9 cellular contexts compared by ENCODE assay signal in the genomic region with DNA sequence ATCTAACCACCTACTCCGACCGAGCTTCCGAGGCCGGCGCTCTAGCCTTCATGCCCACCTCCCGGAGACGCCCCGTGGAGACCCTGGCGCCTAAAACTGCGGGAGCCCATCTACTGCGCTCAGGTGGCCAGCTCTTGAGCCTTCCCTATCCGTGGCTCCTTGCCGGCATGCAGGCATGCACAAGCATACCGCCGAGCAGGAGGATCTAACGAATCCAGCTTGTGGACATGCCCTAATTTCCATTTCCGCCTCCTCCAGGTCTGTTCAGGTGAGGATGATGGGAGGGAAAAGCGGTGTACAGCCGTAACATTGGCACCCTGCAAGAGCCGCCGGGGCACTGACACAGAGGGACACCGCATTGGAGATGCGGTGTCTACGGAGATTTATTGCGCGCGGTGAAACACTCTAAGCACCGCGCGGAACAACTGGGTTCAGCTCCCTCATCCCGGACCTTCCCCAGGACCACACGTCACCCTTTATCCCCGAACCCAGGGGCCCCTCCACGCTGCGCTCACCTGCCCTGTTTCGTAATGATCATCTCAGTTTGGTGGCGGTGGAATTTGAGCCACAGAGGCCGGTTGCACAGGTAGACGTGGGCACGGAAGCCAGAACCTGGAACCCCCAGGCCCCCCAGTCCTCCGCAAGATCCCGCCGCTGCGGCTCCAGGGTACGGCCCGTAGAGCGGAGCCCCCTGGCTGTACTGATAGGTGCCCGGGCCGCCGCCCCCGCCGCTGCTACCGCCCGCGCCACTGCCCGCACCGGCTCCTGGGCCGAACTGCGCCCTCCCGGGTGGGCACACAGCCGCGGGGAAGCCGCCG. TPM values are rescaled to one million over a fixed set of nuclear protein-coding genes. Genes with fewer than 3 reads are reported as not detected.
DNase-seq lines count a peak whose midpoint lies in the region; ATAC-seq, FAIRE-seq and TF ChIP-seq lines count a peak whose summit lies in the region.
"Had no signal": no experiment of that assay in that cellular context is flagged by ENCODE, and none has a peak within 500 bp of the region (broad histone marks: within the 10 kb centered on the region; RNA-seq: fewer than 3 reads in every experiment).

No MANE protein-coding gene starts in this region.

- TF ChIP-seq CTCF in K562 (IDR thresholded peaks at IDR 0.05 in 2 of 3, conservative IDR thresholded peaks at IDR 0.05 in 1 of 3; ENCODE audit: insufficient read depth in 2 of 3, low read depth in 1 of 3, low read length in 3 of 3), result no peak
- no peak for TF ChIP-seq CTCF in lower leg skin (IDR thresholded peaks at IDR 0.05)
- no peak for TF ChIP-seq CTCF in vagina (IDR thresholded peaks at IDR 0.05)

- H3K9me3 ChIP-seq in HUES6 (ENCODE audit: control insufficient read depth, insufficient read depth, low read depth, low read length) (no peaks in the 10 kb centered on the region), K562 (replicated peaks; ENCODE audit: control insufficient read depth, insufficient read depth, low read depth, low read length) (no peaks in the 10 kb centered on the region), vagina (no peaks in the 10 kb centered on the region)

- H3K27ac ChIP-seq in HUES6 (ENCODE audit: low read depth, low read length) (peak overlapping the region; percentile 65; the same call in 1 of the 2 replicates), K562 (ENCODE audit: extremely low read depth, low read depth, low read length) (no peak overlapping the region), vagina (no peak overlapping the region)
- H3K27ac ChIP-seq: VCaP had no signal

- H3K27me3 ChIP-seq in HUES6 (ENCODE audit: control insufficient read depth, insufficient read depth, low read length) (peaks cover 100% of the 10 kb centered on the region), K562 (ENCODE audit: control insufficient read depth in 2 of 2, insufficient read depth in 2 of 2, low read length in 2 of 2) (0 out of 5 replicates have a peak, but pooled peaks cover 0 to 14% of the 10 kb centered on the region in 2 experiments), vagina (peaks cover 9% of the 10 kb centered on the region)

- no peak for FAIRE-seq in K562 (lab: Jason Lieb, UNC)

- H3K4me2 ChIP-seq in K562 (ENCODE audit: insufficient read depth, low read length), result no peak overlapping the region

- no peak for TF ChIP-seq POLR2A in K562 (conservative IDR thresholded peaks at IDR 0.05)
- TF ChIP-seq POLR2A in lower leg skin (IDR thresholded peaks at IDR 0.05), result no peak
- TF ChIP-seq POLR2A in vagina (IDR thresholded peaks at IDR 0.05), result no peak

- no TSS peak for BruUV-seq in K562 (replicated peaks; lab: Mats Ljungman, UMichigan)

- no peak for DNase-seq in K562 (ENCODE audit: extremely low read depth in 1 of 4, low spot score in 3 of 4)
- DNase-seq in lower leg skin (ENCODE audit: low spot score in 2 of 2), result no peak
- no peak for DNase-seq in vagina (ENCODE audit: extremely low spot score in 2 of 2)
- no peak for DNase-seq in EL
- no peak for DNase-seq in SW480 (ENCODE audit: low spot score)
- no peak for DNase-seq in DMS114 treated with DMSO at 0.1 percent for 48 hours (lab: John Stamatoyannopoulos, UW; ENCODE audit: unreplicated experiment)

- H2AFZ ChIP-seq in K562 (ENCODE audit: low read depth, low read length), result no peak overlapping the region

- intact Hi-C loops in K562 (cut with micrococcal nuclease), result no loop called here
- intact Hi-C loops in lower leg skin (cut with DNase I; ENCODE audit: low total_unique reads), result no loop called here
- intact Hi-C loops in vagina (cut with DNase I), result no loop called here

- H3K36me3 ChIP-seq in HUES6 (ENCODE audit: control insufficient read depth, insufficient read depth, low read length) (peaks cover 10% of the 10 kb centered on the region; the same call in 1 of the 2 replicates), K562 (ENCODE audit: control insufficient read depth, insufficient read depth, low read length) (no peaks in the 10 kb centered on the region), vagina (no peaks in the 10 kb centered on the region)

- peak overlapping the region; percentile 91 for H3K9ac ChIP-seq in HUES6 (ENCODE audit: low read length)
- H3K9ac ChIP-seq in K562 (ENCODE audit: insufficient read depth in 1 of 2, low read depth in 2 of 2, low read length in 2 of 2), result no peak overlapping the region

- in situ Hi-C loops in K562 (cut with MboI), result no loop called here

- H3K4me1 ChIP-seq in HUES6 (ENCODE audit: control insufficient read depth, insufficient read depth, low read length) (peaks cover 62% of the 10 kb centered on the region), K562 (replicated peaks in 1 of 2; ENCODE audit: control insufficient read depth in 2 of 2, insufficient read depth in 2 of 2, low read length in 2 of 2) (peaks cover 0 to 7% of the 10 kb centered on the region in 2 experiments; a peak in 1 of 5 replicates), vagina (peaks cover 36% of the 10 kb centered on the region)

- ATAC-seq in GM18502 (IDR thresholded peaks at IDR 0.05; ENCODE audit: poor library complexity, unreplicated experiment) (peak; percentile 7), K562 (peak; percentile 52; the same call in 2 of the 3 replicates)

- WGBS in K562 (ENCODE audit: insufficient coverage, low coverage, missing lambda C conversion rate), result 24% methylated on average over 52 of the region's 64 CpGs
- WGBS in lower leg skin, 2 donors, result 2 to 3% methylated on average over 37 to 58 of the region's 64 CpGs

- TF ChIP-seq RAD21 in K562 (CRISPR knock-in tag; conservative IDR thresholded peaks at IDR 0.05 in 1 of 2, IDR thresholded peaks at IDR 0.05 in 1 of 2), result no peak

- CTCF ChIA-PET in K562 (lab: Yijun Ruan, JAX; ENCODE audit: low intra/inter-chr PET ratio), result interaction anchor here (0.6 kb wide), 1 partner anchor 149 kb away, joined by 5 read pairs; no protein-coding TSS in a partner anchor

- POLR2A ChIA-PET in K562 (lab: Yijun Ruan, JAX), result no interaction called here

- H3K4me3 ChIP-seq in HUES6 (ENCODE audit: low read depth, low read length), result peak overlapping the region; percentile 82
- no peak overlapping the region for H3K4me3 ChIP-seq in K562
- H3K4me3 ChIP-seq in lower leg skin (ENCODE audit: low read depth, poor library complexity, severe bottlenecking), result peak overlapping the region; percentile 10
- H3K4me3 ChIP-seq in vagina, result peak overlapping the region; percentile 24 to 42

- no peaks in the 10 kb centered on the region for H4K20me1 ChIP-seq in K562 (replicated peaks; ENCODE audit: control insufficient read depth, insufficient read depth, low read length)

- no peaks in the 10 kb centered on the region for H3K9me1 ChIP-seq in K562 (ENCODE audit: control insufficient read depth, insufficient read depth, low read length)

- H3K79me2 ChIP-seq in K562 (ENCODE audit: control insufficient read depth, insufficient read depth, low read length), result no peaks in the 10 kb centered on the region

- no peak for TF ChIP-seq EP300 in K562 (IDR thresholded peaks at IDR 0.05; ENCODE audit: low read length)

TF ChIP-seq in K562, 482 proteins besides CTCF, POLR2A, EP300 and RAD21 (continues in another document):
- TF ChIP-seq RBM15 (IDR thresholded peaks at IDR 0.05; ENCODE audit: insufficient read depth, low read length), result no peak
- TF ChIP-seq ZC3H11A (IDR thresholded peaks at IDR 0.05; ENCODE audit: low read depth, low read length), result no peak
- TF ChIP-seq, protein P1, sequence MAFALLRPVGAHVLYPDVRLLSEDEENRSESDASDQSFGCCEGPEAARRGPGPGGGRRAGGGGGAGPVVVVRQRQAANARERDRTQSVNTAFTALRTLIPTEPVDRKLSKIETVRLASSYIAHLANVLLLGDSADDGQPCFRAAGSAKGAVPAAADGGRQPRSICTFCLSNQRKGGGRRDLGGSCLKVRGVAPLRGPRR (CRISPR knock-in tag; IDR thresholded peaks at IDR 0.05), result no peak
- no peak for TF ChIP-seq MYBL2 (IDR thresholded peaks at IDR 0.05; ENCODE audit: low read depth)
- TF ChIP-seq MYBL2 (CRISPR knock-in tag; IDR thresholded peaks at IDR 0.05; ENCODE audit: borderline replicate concordance), result no peak
- TF ChIP-seq ASH1L (IDR thresholded peaks at IDR 0.05; ENCODE audit: borderline replicate concordance, low read depth, partially characterized antibody), result no peak

RNA-seq across cellular contexts. Expression of a gene that starts 1.0 kb away (rescaled TPM):
- not detected in 2 replicates for total RNA-seq in K562 (2011; cell fraction: chromatin; rRNA removed; ENCODE audit: low replicate concordance)
- total RNA-seq in K562 (2011; cell fraction: nucleolus; rRNA removed), result not detected in 2 replicates
- not detected in 2 replicates for total RNA-seq in K562 (2011; cell fraction: nucleoplasm; rRNA removed)
- not detected in 2 replicates for total RNA-seq in K562 (2014; rRNA removed)
- total RNA-seq in K562 (2014; rRNA removed; fragmentation: Illumina TruSeq; extraction: Trizol), result not detected in 2 replicates
- not detected in 2 replicates for total RNA-seq in K562 (2015; rRNA removed; fragmentation: Illumina TruSeq; extraction: Trizol)
- 0.07 TPM in 1 of 2 replicates, not detected in the other for total RNA-seq in K562 (2021)
- polyA plus RNA-seq in K562 (2011; rRNA removed), result not detected in 2 replicates
- polyA plus RNA-seq in K562 (2011; cell fraction: cytosol; rRNA removed), result not detected in 2 replicates
- polyA plus RNA-seq in K562 (2011; cell fraction: nucleus; rRNA removed), result not detected in 2 replicates
- not detected in 2 replicates for polyA plus RNA-seq in K562 (2012)
- not detected in 2 replicates for polyA plus RNA-seq in K562 (2014; fragmentation: Illumina TruSeq; extraction: Trizol)
- not detected for polyA plus RNA-seq in K562 (2014; fragmentation: Nextera tagmentation; extraction: Ambion mirVana)
- not detected in 2 replicates for polyA plus RNA-seq in K562 (2014; rRNA removed)
- polyA minus RNA-seq in K562 (2011; rRNA and poly(A)+ RNA removed), result not detected in 2 replicates
- not detected in 2 replicates for polyA minus RNA-seq in K562 (2011; cell fraction: cytosol; rRNA and poly(A)+ RNA removed)
- polyA minus RNA-seq in K562 (2011; cell fraction: nucleus; rRNA and poly(A)+ RNA removed), result not detected in 2 replicates
- under 1 TPM in 1 of 4 donors, not detected in 3; 0.13 TPM for total RNA-seq in lower leg skin
- 0.49 TPM for total RNA-seq in vagina
